Comparison of ENCODE assay signal across 6 cellular contexts in genomic region chr2:74441111-74441689, GRCh38. TPM values are rescaled to one million over a fixed set of nuclear protein-coding genes. Genes with fewer than 3 reads are reported as not detected.
A peak's percentile ranks its signal among the peaks of the same experiment; 100 is the strongest.
DNase-seq lines count a peak whose midpoint lies in the region; ATAC-seq, FAIRE-seq and TF ChIP-seq lines count a peak whose summit lies in the region.

No MANE protein-coding gene starts in this region.

- peak overlapping the region; percentile 98 for H3K27ac ChIP-seq in cingulate gyrus (ENCODE audit: low read depth, low read length)
- peak overlapping the region; percentile 94 to 99 (median 98) for H3K27ac ChIP-seq in pancreas

- intact Hi-C loops in pancreas (cut with DNase I) = no loop called here

- 5 to 6% methylated on average over 35 of the region's 35 CpGs for WGBS in pancreas, 2 donors

- peak overlapping the region; percentile 70 to 80 (median 74) for H3K4me3 ChIP-seq in pancreas

- peak; percentile 22 for ATAC-seq in HG03460 (IDR thresholded peaks at IDR 0.05; ENCODE audit: unreplicated experiment)
- ATAC-seq in pancreas = peak; percentile 8 to 34 (median 24)
- ATAC-seq in GM21786 (IDR thresholded peaks at IDR 0.05; ENCODE audit: unreplicated experiment) = no peak
- no peak for ATAC-seq in GM18858 (IDR thresholded peaks at IDR 0.05; ENCODE audit: unreplicated experiment)

- H3K4me1 ChIP-seq in pancreas = peaks cover 0 to 22% (median 9%) of the 10 kb centered on the region in 3 donors

- no peak for TF ChIP-seq CTCF in pancreas (IDR thresholded peaks at IDR 0.05)

- FAIRE-seq in pancreas (lab: Jason Lieb, UNC) = no peak

- H3K36me3 ChIP-seq in pancreas = no peaks in the 10 kb centered on the region

- DNase-seq in pancreas (peak in 1 of 6 donors; percentile 65), COLO829 (ENCODE audit: low spot score) (no peak)

- no peaks in the 10 kb centered on the region for H3K9me3 ChIP-seq in pancreas

- H3K27me3 ChIP-seq in pancreas = no peaks in the 10 kb centered on the region

RNA-seq across cellular contexts. Expression of gene RTKN, which starts 0.5 kb away (rescaled TPM):
- 10 to 100 TPM; 20.7 to 45.5 (median 29.7) TPM for total RNA-seq in pancreas
- polyA plus RNA-seq in pancreas = 10 to 100 TPM; 63.4 to 63.7 TPM

RNA-seq across cellular contexts. Expression of gene INO80B, which starts 13.7 kb away (rescaled TPM):
- 10 to 100 TPM; 17.1 to 38.8 (median 28.3) TPM for total RNA-seq in pancreas
- 10 to 100 TPM; 51.8 to 68.7 TPM for polyA plus RNA-seq in pancreas

RNA-seq across cellular contexts. Expression of gene WBP1, which starts 17.0 kb away (rescaled TPM):
- total RNA-seq in pancreas = 10 to 100 TPM; 29.1 to 50.4 (median 37.4) TPM
- polyA plus RNA-seq in pancreas = 100 to 1,000 TPM in 1 of 2 donors, 10 to 100 TPM in 1; 85.8 to 149 TPM

RNA-seq across cellular contexts. Expression of gene WDR54, which starts 19.7 kb away (rescaled TPM):
- total RNA-seq in pancreas = 1 to 10 TPM; 3.1 to 6.2 (median 3.7) TPM
- polyA plus RNA-seq in pancreas = 10 to 100 TPM in 1 of 2 donors, 1 to 10 TPM in 1; 6.6 to 22.8 TPM

RNA-seq across cellular contexts. Expression of gene C2orf81, which starts 19.8 kb away (rescaled TPM):
- total RNA-seq in pancreas = 1 to 10 TPM in 5 of 6 donors, under 1 TPM in 1; 0.87 to 2.7 (median 1.5) TPM
- polyA plus RNA-seq in pancreas = 1 to 10 TPM; 5.4 to 6.5 TPM

Comparison
In these comparisons a context has a peak if more than half of its experiments do, and no peak if none do; other contexts are left out.
1. ATAC-seq: peak in HG03460 (single experiment) and pancreas (4 of 4); none in GM21786 (single experiment) and GM18858 (single experiment).